Comparison of ENCODE assay signal across 8 cellular contexts in the genomic region with DNA sequence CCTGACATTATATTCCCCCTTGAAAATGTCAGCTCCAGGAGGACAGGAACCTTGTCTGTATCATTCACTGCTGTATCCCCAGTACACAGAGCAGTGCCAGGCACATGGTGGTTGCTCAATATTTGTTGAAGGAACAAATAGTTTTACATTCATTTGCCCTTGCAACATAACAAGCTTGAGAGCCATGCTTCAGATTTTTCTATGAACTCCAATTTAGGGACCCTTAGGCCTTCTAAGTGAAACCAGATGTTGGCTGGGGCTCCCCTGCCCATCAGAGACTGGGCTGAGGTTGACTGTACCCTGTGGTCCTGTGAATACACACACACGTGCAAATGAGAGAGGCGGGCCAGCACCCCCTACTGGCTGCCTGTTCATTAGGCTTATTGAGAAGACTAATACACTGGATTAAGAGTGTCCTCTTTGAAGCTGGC.
DNase-seq lines count a peak whose midpoint lies in the region; ATAC-seq, FAIRE-seq and TF ChIP-seq lines count a peak whose summit lies in the region.

No MANE protein-coding gene starts in this region.

- H3K27ac ChIP-seq in OCI-LY3 (ENCODE audit: low read length) (no peak overlapping the region), aorta (ENCODE audit: low read depth in 1 of 2, low read length in 2 of 2) (no peak overlapping the region), small intestine (ENCODE audit: low read depth in 1 of 2, low read length in 1 of 2) (no peak overlapping the region), stomach (no peak overlapping the region)

- peaks cover 21% of the 10 kb centered on the region for H3K27me3 ChIP-seq in OCI-LY3 (ENCODE audit: low read depth, low read length)
- peaks cover 0 to 1% of the 10 kb centered on the region in 2 donors for H3K27me3 ChIP-seq in aorta (ENCODE audit: control insufficient read depth in 1 of 2, insufficient read depth in 2 of 2, low read length in 1 of 2)
- H3K27me3 ChIP-seq in small intestine (ENCODE audit: control insufficient read depth in 2 of 2, insufficient read depth in 2 of 2, low read length in 2 of 2), result no peaks in the 10 kb centered on the region
- no peaks in the 10 kb centered on the region for H3K27me3 ChIP-seq in stomach

- TF ChIP-seq EP300 in stomach (IDR thresholded peaks at IDR 0.05), result no peak

- no peaks in the 10 kb centered on the region for H4K20me1 ChIP-seq in OCI-LY3 (ENCODE audit: insufficient read depth, low read length)

- H3K79me2 ChIP-seq in OCI-LY3 (ENCODE audit: low read length), result no peaks in the 10 kb centered on the region

- H3K9me3 ChIP-seq in OCI-LY3 (ENCODE audit: insufficient read depth, low read length) (no peaks in the 10 kb centered on the region), aorta (ENCODE audit: control insufficient read depth, low read length) (no peaks in the 10 kb centered on the region), small intestine (ENCODE audit: control insufficient read depth, low read depth) (no peaks in the 10 kb centered on the region), stomach (no peaks in the 10 kb centered on the region)

- intact Hi-C loops in aorta (cut with DNase I) (no loop called here), stomach (cut with DNase I; ENCODE audit: low total_unique reads) (no loop called here)

- H2AFZ ChIP-seq in OCI-LY3 (ENCODE audit: low read depth, low read length), result no peak overlapping the region

- TF ChIP-seq POLR2A in stomach (IDR thresholded peaks at IDR 0.05), result no peak

- peak; percentile 41 for TF ChIP-seq CTCF in AG09319 (IDR thresholded peaks at IDR 0.05; ENCODE audit: low read depth, low read length)
- peak; percentile 22 for TF ChIP-seq CTCF in GM20000 (IDR thresholded peaks at IDR 0.05; ENCODE audit: extremely low read depth, missing control alignments)
- peak; percentile 58 for TF ChIP-seq CTCF in OCI-LY3 (IDR thresholded peaks at IDR 0.05; ENCODE audit: low read depth, low read length)
- peak; percentile 50 for TF ChIP-seq CTCF in fibroblast of villous mesenchyme (IDR thresholded peaks at IDR 0.05; ENCODE audit: insufficient read depth, low read depth, low read length)
- peak in 1 of 7 experiments; percentile 8 for TF ChIP-seq CTCF in stomach (IDR thresholded peaks at IDR 0.05)

- DNase-seq in AG09319 (ENCODE audit: extremely low read depth, low read depth), result peak; percentile 8
- peak; percentile 12 for DNase-seq in GM20000 (ENCODE audit: low spot score)
- peak; percentile 38 for DNase-seq in fibroblast of villous mesenchyme (ENCODE audit: low read depth)
- DNase-seq in aorta, result no peak
- DNase-seq in small intestine, result no peak
- no peak for DNase-seq in stomach
- DNase-seq in activated CD4-positive, alpha-beta T cell treated with anti-CD3 and anti-CD28 coated beads, Interleukin-2, amount 50 U/mL, for 4 hours, result no peak

- 45 to 47% methylated on average over 2 of the region's 2 CpGs for WGBS in aorta, 2 donors
- WGBS in small intestine, 3 donors, result 23 to 64% (median 38%) methylated on average over 2 of the region's 2 CpGs
- 29 to 57% (median 45%) methylated on average over 2 of the region's 2 CpGs for WGBS in stomach, 5 donors

- no peak overlapping the region for H3K4me2 ChIP-seq in OCI-LY3 (ENCODE audit: low read length)

- H3K4me3 ChIP-seq in OCI-LY3 (ENCODE audit: low read length) (no peak overlapping the region), fibroblast of villous mesenchyme (ENCODE audit: low read depth, low read length) (no peak overlapping the region), aorta (ENCODE audit: low read length in 2 of 2) (no peak overlapping the region), small intestine (ENCODE audit: low read depth in 1 of 2, low read length in 2 of 2) (no peak overlapping the region), stomach (no peak overlapping the region)

- FAIRE-seq in small intestine (lab: Jason Lieb, UNC), result no peak

- no peak overlapping the region for H3K9ac ChIP-seq in OCI-LY3 (ENCODE audit: low read length)

- H3K36me3 ChIP-seq in OCI-LY3 (replicated peaks; ENCODE audit: low read depth, low read length), result no peaks in the 10 kb centered on the region
- no peaks in the 10 kb centered on the region for H3K36me3 ChIP-seq in aorta (ENCODE audit: control insufficient read depth in 1 of 2, insufficient read depth in 2 of 2, low read length in 1 of 2)
- H3K36me3 ChIP-seq in small intestine (ENCODE audit: control insufficient read depth in 2 of 2, insufficient read depth in 2 of 2, low read length in 2 of 2), result no peaks in the 10 kb centered on the region
- H3K36me3 ChIP-seq in stomach, result no peaks in the 10 kb centered on the region

- no peaks in the 10 kb centered on the region for H3K4me1 ChIP-seq in OCI-LY3 (ENCODE audit: low read length)
- no peaks in the 10 kb centered on the region for H3K4me1 ChIP-seq in aorta (ENCODE audit: control insufficient read depth in 1 of 2, insufficient read depth in 2 of 2, low read length in 2 of 2)
- H3K4me1 ChIP-seq in small intestine (ENCODE audit: control insufficient read depth in 2 of 2, insufficient read depth in 1 of 2, low read depth in 1 of 2, low read length in 1 of 2), result no peaks in the 10 kb centered on the region
- H3K4me1 ChIP-seq in stomach, result no peaks in the 10 kb centered on the region

- peak; percentile 41 for ATAC-seq in aorta (ENCODE audit: low FRiP score)

Comparison
In these comparisons a context has a peak if more than half of its experiments do, and no peak if none do; other contexts are left out.
1. DNase-seq: peak in AG09319 (single experiment), GM20000 (single experiment) and fibroblast of villous mesenchyme (single experiment); none in aorta (0 of 2), small intestine (single experiment), stomach (single experiment) and activated CD4-positive, alpha-beta T cell treated with anti-CD3 and anti-CD28 coated beads, Interleukin-2, amount 50 U/mL, for 4 hours (0 of 2).